In the genomic region with DNA sequence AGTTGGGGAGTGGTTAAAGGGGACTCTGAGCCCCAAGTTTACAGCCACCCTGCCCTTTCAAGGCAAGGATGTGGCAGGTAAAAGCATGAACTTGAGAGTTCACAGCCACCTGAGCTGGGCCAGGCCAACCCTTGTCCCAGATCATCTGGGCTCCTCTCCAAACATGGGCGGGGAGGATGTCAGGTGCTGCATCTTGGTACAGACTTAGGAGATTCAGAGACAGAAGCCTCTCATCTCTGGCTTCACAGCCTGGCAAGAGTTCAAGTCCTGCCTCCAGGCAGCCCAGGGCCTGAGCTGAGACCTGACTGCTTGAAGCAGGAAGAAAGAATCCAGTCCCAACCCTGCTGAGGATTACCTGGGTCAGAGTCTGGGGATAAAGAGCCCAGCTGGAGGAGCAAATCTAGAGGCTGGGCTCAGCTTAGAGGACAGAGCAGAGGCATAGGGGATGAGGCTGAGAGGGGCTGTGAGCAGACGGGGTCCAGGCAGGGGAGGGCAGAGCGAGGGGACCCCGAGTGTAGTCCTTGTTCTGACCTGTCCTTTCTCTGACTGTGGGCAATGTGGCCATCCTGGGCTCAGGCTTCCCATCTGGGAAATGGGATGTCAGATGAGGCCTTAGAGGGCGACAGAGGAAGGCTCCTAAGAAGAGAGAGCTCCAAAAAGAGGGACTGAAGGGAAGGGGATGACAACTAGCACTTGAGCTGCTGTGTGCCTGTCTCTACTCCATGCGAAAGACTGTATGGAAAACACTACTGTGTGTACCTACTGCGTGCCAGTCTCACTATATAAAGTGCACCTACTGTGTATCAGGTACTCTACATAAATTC, we compare ENCODE assay signal across 1 cellular context.
A peak's percentile ranks its signal among the peaks of the same experiment; 100 is the strongest.
TF ChIP-seq lines count a peak whose summit lies in the region.

No MANE protein-coding gene starts in this region.

TF ChIP-seq in K562, 482 proteins besides CTCF, POLR2A, EP300 and RAD21:
- TF ChIP-seq, protein P1, sequence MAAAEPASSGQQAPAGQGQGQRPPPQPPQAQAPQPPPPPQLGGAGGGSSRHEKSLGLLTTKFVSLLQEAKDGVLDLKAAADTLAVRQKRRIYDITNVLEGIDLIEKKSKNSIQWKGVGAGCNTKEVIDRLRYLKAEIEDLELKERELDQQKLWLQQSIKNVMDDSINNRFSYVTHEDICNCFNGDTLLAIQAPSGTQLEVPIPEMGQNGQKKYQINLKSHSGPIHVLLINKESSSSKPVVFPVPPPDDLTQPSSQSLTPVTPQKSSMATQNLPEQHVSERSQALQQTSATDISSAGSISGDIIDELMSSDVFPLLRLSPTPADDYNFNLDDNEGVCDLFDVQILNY (CRISPR knock-in tag; IDR thresholded peaks at IDR 0.05) = no peak
- peak; percentile 36 for TF ChIP-seq RBM25 (IDR thresholded peaks at IDR 0.05; ENCODE audit: low read depth, low read length, severe bottlenecking)
